Comparison of ENCODE assay signal across 18 cellular contexts in the genomic region with DNA sequence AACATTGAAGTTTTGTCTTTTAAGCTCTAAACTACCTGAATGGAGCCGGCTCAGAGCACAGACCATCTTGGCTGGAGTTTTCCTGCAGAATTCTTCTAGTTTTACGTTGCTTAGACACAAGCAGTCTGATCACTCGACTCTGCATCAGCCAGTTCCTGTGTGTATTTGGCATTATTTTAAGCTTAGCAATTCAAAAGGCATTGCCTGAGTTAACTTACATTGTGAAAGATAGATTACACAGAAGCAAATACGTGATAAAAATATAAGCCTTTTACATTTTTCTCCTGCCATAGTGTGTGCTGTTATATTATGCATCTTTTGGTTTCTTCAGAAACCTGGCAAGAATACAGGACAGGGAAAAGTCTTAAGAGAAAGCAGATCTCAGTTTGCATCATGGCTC.
DNase-seq lines count a peak whose midpoint lies in the region; ATAC-seq and TF ChIP-seq lines count a peak whose summit lies in the region.
"Had no signal": no experiment of that assay in that cellular context is flagged by ENCODE, and none has a peak within 500 bp of the region (broad histone marks: within the 10 kb centered on the region; RNA-seq: fewer than 3 reads in every experiment).

No MANE protein-coding gene starts in this region.

- TF ChIP-seq CTCF in cardiac fibroblast (IDR thresholded peaks at IDR 0.05; ENCODE audit: low read depth, low read length) (no peak), osteoblast (IDR thresholded peaks at IDR 0.05; ENCODE audit: extremely low read depth, low read depth, low read length) (no peak), natural killer cell (IDR thresholded peaks at IDR 0.05) (no peak)

- H3K27ac ChIP-seq in Karpas-422 (ENCODE audit: low read length) (peak overlapping the region; percentile 87), osteoblast (ENCODE audit: low read depth, low read length) (peak overlapping the region; percentile 80)
- H3K27ac ChIP-seq: Peyer's patch had no signal

- H3K36me3 Mint-ChIP-seq in natural killer cell = peaks cover 7% of the 10 kb centered on the region

- no peaks in the 10 kb centered on the region for H4K20me1 ChIP-seq in Karpas-422 (ENCODE audit: insufficient read depth, low read depth, low read length)
- peaks cover 6% of the 10 kb centered on the region for H4K20me1 ChIP-seq in osteoblast (ENCODE audit: insufficient read depth, low read length)

- H3K27me3 ChIP-seq in Karpas-422 (ENCODE audit: low read length) (no peaks in the 10 kb centered on the region), osteoblast (ENCODE audit: insufficient read depth, low read length) (no peaks in the 10 kb centered on the region)
- H3K27me3 ChIP-seq: MG63, Peyer's patch had no signal

- H3K4me2 ChIP-seq in Karpas-422 (ENCODE audit: low read depth, low read length, poor library complexity, severe bottlenecking) (no peak overlapping the region), osteoblast (ENCODE audit: insufficient read depth, low read length) (peak overlapping the region; percentile 38)

- no peaks in the 10 kb centered on the region for H3K9me2 ChIP-seq in Karpas-422 (replicated peaks; ENCODE audit: insufficient read depth, low read length)

- H3K9me3 ChIP-seq in Karpas-422 (ENCODE audit: low read length) (no peaks in the 10 kb centered on the region), osteoblast (ENCODE audit: low read depth, low read length) (peaks cover 2% of the 10 kb centered on the region)
- H3K9me3 ChIP-seq: MG63, Peyer's patch had no signal

- H3K4me1 Mint-ChIP-seq in natural killer cell = peaks cover 0 to 14% of the 10 kb centered on the region in 2 donors

- no peak overlapping the region for H3K4me3 Mint-ChIP-seq in natural killer cell
- H3K4me3 Mint-ChIP-seq: CD4-positive, CD25-positive, alpha-beta regulatory T cell; T-cell had no signal

- H3K27ac Mint-ChIP-seq in natural killer cell = no peak overlapping the region
- H3K27ac Mint-ChIP-seq: T-cell had no signal

- H3K27me3 Mint-ChIP-seq in natural killer cell (ENCODE audit: low read depth in 2 of 2) = no peaks in the 10 kb centered on the region
- H3K27me3 Mint-ChIP-seq: CD4-positive, CD25-positive, alpha-beta regulatory T cell; T-cell had no signal

- H3K4me3 ChIP-seq in Karpas-422 (ENCODE audit: low read length) = no peak overlapping the region
- H3K4me3 ChIP-seq in cardiac fibroblast (replicated peaks in 1 of 2; ENCODE audit: low read depth in 2 of 2, low read length in 2 of 2) = no peak overlapping the region
- H3K4me3 ChIP-seq in osteoblast (ENCODE audit: insufficient read depth, low read length) = no peak overlapping the region
- H3K4me3 ChIP-seq: GM12878, MG63, Peyer's patch had no signal

- no peaks in the 10 kb centered on the region for H3K9me3 Mint-ChIP-seq in natural killer cell
- H3K9me3 Mint-ChIP-seq: CD4-positive, CD25-positive, alpha-beta regulatory T cell; T-cell had no signal

- H3K9ac ChIP-seq in Karpas-422 (ENCODE audit: low read length) = no peak overlapping the region

- H2AFZ ChIP-seq in Karpas-422 (ENCODE audit: low read length) (no peak overlapping the region), osteoblast (ENCODE audit: low read length) (no peak overlapping the region)

- ATAC-seq in stimulated activated naive CD8-positive, alpha-beta T cell treated with anti-CD3 and anti-CD28 coated beads, Interleukin-15, Interleukin-2, amounts not matched to agents 100 U/mL and 50 U/mL, for 24 hours = no peak
- no peak for ATAC-seq in natural killer cell
- ATAC-seq: GM12878, T-cell had no signal

- intact Hi-C loops in natural killer cell (cut with micrococcal nuclease) = no loop called here

- in situ Hi-C loops in KBM-7 (cut with MboI; ENCODE audit: low pct_unique_long_range_greater_than_20kb, low sequenced_read_pairs) = no loop called here

- H3K79me2 ChIP-seq in Karpas-422 (ENCODE audit: low read length) = peaks cover 71% of the 10 kb centered on the region
- peaks cover 25% of the 10 kb centered on the region for H3K79me2 ChIP-seq in osteoblast (ENCODE audit: insufficient read depth, low read length)

- H3K36me3 ChIP-seq in Karpas-422 (ENCODE audit: insufficient read depth, low read length) (peaks cover 24% of the 10 kb centered on the region), osteoblast (ENCODE audit: insufficient read depth, low read length) (peaks cover 19% of the 10 kb centered on the region)

- H3K4me1 ChIP-seq in Karpas-422 (ENCODE audit: low read length) (peaks cover 97% of the 10 kb centered on the region), osteoblast (ENCODE audit: insufficient read depth, low read length) (peaks cover 28% of the 10 kb centered on the region)

- DNase-seq in Ammon's horn (ENCODE audit: low spot score) = peak; percentile 47
- no peak for DNase-seq in Karpas-422
- DNase-seq in cardiac fibroblast (ENCODE audit: low read depth in 2 of 2) = peak; percentile 33 to 38
- DNase-seq in osteoblast (ENCODE audit: insufficient read length, low spot score, missing footprints) = no peak
- no peak for DNase-seq in stimulated activated naive CD8-positive, alpha-beta T cell treated with anti-CD3 and anti-CD28 coated beads, Interleukin-15, Interleukin-2, amounts not matched to agents 100 U/mL and 50 U/mL, for 24 hours
- DNase-seq in KBM-7 = no peak
- DNase-seq in natural killer cell = no peak
- DNase-seq: CD4-positive, CD25-positive, alpha-beta regulatory T cell; DMS79; GOT3; HCEC 1CT; MG63; NCI-H187; NCI-H69; NK-92 treated with Interleukin-12 subunit alpha and Interleukin-12 subunit beta, amount 100 ng/mL, for 24 hours; Peyer's patch; T-cell had no signal

Comparison
In these comparisons a context has a peak if more than half of its experiments do, and no peak if none do; other contexts are left out.
1. DNase-seq: peak in Ammon's horn (single experiment) and cardiac fibroblast (2 of 2); none in Karpas-422 (single experiment), osteoblast (single experiment), stimulated activated naive CD8-positive, alpha-beta T cell treated with anti-CD3 and anti-CD28 coated beads, Interleukin-15, Interleukin-2, amounts not matched to agents 100 U/mL and 50 U/mL, for 24 hours (single experiment), KBM-7 (single experiment) and natural killer cell (single experiment).